Comparison of ENCODE assay signal across 32 cellular contexts in the genomic region with DNA sequence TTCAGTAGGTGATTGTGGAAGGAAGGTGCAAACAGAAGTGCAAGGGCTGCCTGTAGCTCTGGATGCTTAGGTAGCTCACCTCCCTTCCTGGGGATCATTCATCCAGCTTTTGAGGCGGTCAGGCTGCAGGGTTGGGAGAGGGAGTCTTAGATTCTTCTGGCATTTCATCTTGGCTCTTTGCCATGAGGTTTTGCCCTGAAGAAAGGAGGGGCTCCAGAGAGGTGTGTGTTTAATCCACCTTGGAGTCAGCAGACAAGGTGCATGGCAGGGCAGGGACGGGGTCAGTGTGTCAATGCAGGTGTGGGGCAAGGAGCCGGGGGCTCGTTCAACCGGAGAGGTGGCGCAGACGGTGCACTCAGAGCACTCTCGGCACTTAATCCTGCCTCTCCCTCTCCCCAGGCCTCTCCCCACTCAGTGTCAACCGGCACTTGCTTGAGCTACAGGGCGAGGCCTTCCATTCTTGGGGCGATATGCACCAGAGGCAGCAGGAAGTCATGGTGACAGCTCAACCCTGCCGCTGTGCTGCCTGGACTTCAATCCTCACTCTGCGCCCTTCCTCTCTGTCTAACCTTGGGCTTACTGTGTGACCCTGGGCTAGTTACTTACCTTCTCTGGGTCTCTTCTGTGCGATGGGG. TPM values are rescaled to one million over a fixed set of nuclear protein-coding genes. Genes with fewer than 3 reads are reported as not detected.
DNase-seq lines count a peak whose midpoint lies in the region; FAIRE-seq and TF ChIP-seq lines count a peak whose summit lies in the region.
"Had no signal": no experiment of that assay in that cellular context is flagged by ENCODE, and none has a peak within 500 bp of the region (broad histone marks: within the 10 kb centered on the region; RNA-seq: fewer than 3 reads in every experiment).

No MANE protein-coding gene starts in this region.

- TF ChIP-seq CTCF in H1 (IDR thresholded peaks at IDR 0.05; ENCODE audit: control extremely low read depth in 1 of 3, insufficient read depth in 1 of 3, low read depth in 1 of 3, low read length in 3 of 3), result no peak

- H3K4ac ChIP-seq in H1 (replicated peaks; ENCODE audit: insufficient read length, low read depth, low read length), result no peak overlapping the region

- H3K27me3 ChIP-seq in H1 (replicated peaks in 1 of 4; ENCODE audit: control insufficient read depth in 3 of 4, extremely low read depth in 1 of 4, insufficient read depth in 3 of 4, low read length in 3 of 4) (peaks cover 3 to 29% (median 22%) of the 10 kb centered on the region in 4 experiments), small intestine (ENCODE audit: control insufficient read depth in 2 of 2, insufficient read depth in 2 of 2, low read length in 2 of 2) (no peaks in the 10 kb centered on the region)
- H3K27me3 ChIP-seq: upper lobe of left lung had no signal

- H2BK20ac ChIP-seq in H1 (ENCODE audit: low read length), result 0 out of 2 replicates have a peak overlapping the region, but pooled peaks have one; percentile 7

- no peak overlapping the region for H2AK5ac ChIP-seq in H1 (ENCODE audit: low read depth, low read length)

- no peak overlapping the region for H3K56ac ChIP-seq in H1 (replicated peaks; ENCODE audit: insufficient read length, low read depth, low read length)

- WGBS in H1 (ENCODE audit: extremely low coverage in 1 of 2, insufficient coverage in 1 of 2, insufficient read length in 1 of 2, insufficient replicate concordance in 2 of 2, low coverage in 1 of 2, low lambda C conversion rate in 2 of 2, missing lambda C conversion rate in 1 of 2), 2 experiments, result 80% methylated on average over 11 of the region's 14 CpGs; no CpG with 5 or more reads in 1 of the 2 experiments
- WGBS in small intestine, 3 donors, result 20 to 57% (median 44%) methylated on average over 14 of the region's 14 CpGs

- no peak overlapping the region for H2AFZ ChIP-seq in H1 (ENCODE audit: low read length)

- H3K27ac ChIP-seq in H1 (ENCODE audit: low read depth, low read length), result no peak overlapping the region
- H3K27ac ChIP-seq in small intestine (ENCODE audit: low read depth in 1 of 2, low read length in 1 of 2), result peak overlapping the region in 1 of 2 donors; percentile 56
- H3K27ac ChIP-seq: C4-2B, prostate gland, upper lobe of left lung, VCaP had no signal

- TF ChIP-seq POLR2A in H1 (IDR thresholded peaks at IDR 0.05; ENCODE audit: control extremely low read depth in 1 of 2, low read depth in 2 of 2, low read length in 2 of 2) (no peak), GM12892 (IDR thresholded peaks at IDR 0.05; ENCODE audit: low read depth, low read length) (no peak)

- no peak overlapping the region for H3K23ac ChIP-seq in H1 (ENCODE audit: insufficient read length)

- POLR2A ChIA-PET in H1 (lab: Charles Lee; ENCODE audit: partially characterized antibody), result no interaction called here

- H3K18ac ChIP-seq in H1 (ENCODE audit: extremely low read depth, low read length), result no peak overlapping the region

- TF ChIP-seq EP300 in Ishikawa (IDR thresholded peaks at IDR 0.05; ENCODE audit: borderline replicate concordance) (no peak), H1 (IDR thresholded peaks at IDR 0.05; ENCODE audit: borderline replicate concordance in 1 of 2, low read depth in 2 of 2, low read length in 2 of 2) (no peak)

- DNase-seq in H1 (ENCODE audit: low read depth in 1 of 2, low spot score in 2 of 2) (no peak), left kidney (ENCODE audit: low read depth, low spot score) (peak; percentile 61), small intestine (peak; percentile 81), epidermal melanocyte (ENCODE audit: insufficient read length, low spot score) (no peak), iPS-NIHi11 (ENCODE audit: low spot score) (no peak), GM12892 (ENCODE audit: insufficient read length) (no peak)
- DNase-seq: activated CD4-positive, alpha-beta T cell treated with anti-CD3 and anti-CD28 coated beads for 48 hours; activated CD8-positive, alpha-beta memory T cell treated with anti-CD3 and anti-CD28 coated beads for 24 hours; activated effector memory CD4-positive, alpha-beta T cell treated with anti-CD3 and anti-CD28 coated beads, Interleukin-2, amount 50 U/mL, for 16 hours; activated naive CD8-positive, alpha-beta T cell treated with anti-CD3 and anti-CD28 coated beads for 36 hours; Caco-2; central memory CD4-positive, alpha-beta T cell; dermis blood vessel endothelial cell; HFFc6; islet precursor cell; mesendoderm; naive B cell; NCI-H1694; NCI-H2171 treated with DMSO at 0.1 percent for 48 hours; NCI-H524 treated with DMSO at 0.1 percent for 48 hours; nucleus accumbens; PC-3; SHP77; T-helper 9 cell; upper lobe of left lung had no signal

- no peak overlapping the region for H4K91ac ChIP-seq in H1 (replicated peaks; ENCODE audit: insufficient read length, low read length)

- no peaks in the 10 kb centered on the region for H3K36me3 ChIP-seq in H1 (ENCODE audit: control insufficient read depth in 2 of 4, insufficient read depth in 4 of 4, low read length in 3 of 4)
- H3K36me3 ChIP-seq in small intestine (ENCODE audit: control insufficient read depth in 2 of 2, insufficient read depth in 2 of 2, low read length in 2 of 2), result no peaks in the 10 kb centered on the region
- H3K36me3 ChIP-seq: prostate gland, upper lobe of left lung had no signal

- H2BK120ac ChIP-seq in H1 (replicated peaks; ENCODE audit: low read depth, low read length), result no peak overlapping the region

- no peaks in the 10 kb centered on the region for H3K79me2 ChIP-seq in H1 (ENCODE audit: control insufficient read depth in 1 of 2, insufficient read depth in 2 of 2, low read length in 2 of 2)

- H3K4me1 ChIP-seq in H1 (replicated peaks in 1 of 4; ENCODE audit: control insufficient read depth in 3 of 4, insufficient read depth in 4 of 4, low read length in 3 of 4) (no peaks in the 10 kb centered on the region), small intestine (ENCODE audit: control insufficient read depth in 2 of 2, insufficient read depth in 1 of 2, low read depth in 1 of 2, low read length in 1 of 2) (no peaks in the 10 kb centered on the region)
- H3K4me1 ChIP-seq: Caco-2, prostate gland had no signal

- CTCF ChIA-PET in H1 (lab: Charles Lee; ENCODE audit: partially characterized antibody), result interaction anchor here (0.7 to 9.0 kb wide), 8 partner anchors 8 to 405 kb away, joined by 3 to 83 read pairs (median 4); no protein-coding TSS in a partner anchor

- peaks cover 1 to 4% of the 10 kb centered on the region in 2 experiments for H4K20me1 ChIP-seq in H1 (replicated peaks in 1 of 2; ENCODE audit: control insufficient read depth in 1 of 2, insufficient read depth in 2 of 2, low read length in 2 of 2)

- no peak overlapping the region for H4K8ac ChIP-seq in H1 (ENCODE audit: extremely low read depth, insufficient read depth, low read length)

- H3K4me3 ChIP-seq in H1 (ENCODE audit: extremely low read depth in 1 of 4, insufficient read depth in 2 of 4, low read depth in 3 of 4, low read length in 4 of 4) (no peak overlapping the region), small intestine (ENCODE audit: low read depth in 1 of 2, low read length in 2 of 2) (no peak overlapping the region)
- H3K4me3 ChIP-seq: prostate gland, skin epidermis, upper lobe of left lung had no signal

- no peaks in the 10 kb centered on the region for H3K23me2 ChIP-seq in H1 (ENCODE audit: low read depth, low read length)

- H4K5ac ChIP-seq in H1 (ENCODE audit: insufficient read length, low read depth, low read length), result no peak overlapping the region

- no peak overlapping the region for H3K9ac ChIP-seq in H1 (replicated peaks in 1 of 4; ENCODE audit: extremely low read depth in 1 of 4, low read depth in 3 of 4, low read length in 3 of 4)

- H3K9me3 ChIP-seq in H1 (ENCODE audit: insufficient read depth in 2 of 2, low read depth in 1 of 2, low read length in 1 of 2), result no peaks in the 10 kb centered on the region
- no peaks in the 10 kb centered on the region for H3K9me3 ChIP-seq in small intestine (ENCODE audit: control insufficient read depth, low read depth)
- H3K9me3 ChIP-seq: Caco-2, prostate gland, upper lobe of left lung had no signal

- TF ChIP-seq RAD21 in Ishikawa (IDR thresholded peaks at IDR 0.05; ENCODE audit: low read depth) (no peak), H1 (IDR thresholded peaks at IDR 0.05 in 1 of 2, conservative IDR thresholded peaks at IDR 0.05 in 1 of 2; ENCODE audit: low read depth in 2 of 2, low read length in 2 of 2) (no peak)

- no peak overlapping the region for H3K4me2 ChIP-seq in H1 (ENCODE audit: insufficient read depth in 1 of 2, low read depth in 2 of 2, low read length in 2 of 2)

- no peak overlapping the region for H2BK5ac ChIP-seq in H1 (ENCODE audit: low read depth, low read length)

- H3K79me1 ChIP-seq in H1 (ENCODE audit: low read depth, low read length), result no peaks in the 10 kb centered on the region; the same call in 1 of the 2 replicates

- no peak overlapping the region for H3K14ac ChIP-seq in H1 (ENCODE audit: insufficient read length)

- H2BK12ac ChIP-seq in H1 (ENCODE audit: low read depth, low read length), result no peak overlapping the region

- no peak overlapping the region for H2BK15ac ChIP-seq in H1 (ENCODE audit: low read length)

- FAIRE-seq in H1 (lab: Jason Lieb, UNC) (no peak), small intestine (lab: Jason Lieb, UNC) (no peak), GM12892 (lab: Jason Lieb, UNC) (no peak)
- FAIRE-seq: GM18507 had no signal

RNA-seq across cellular contexts. Expression of a gene that starts 7.2 kb away (rescaled TPM):
- 4.7 and 4.9 TPM in 2 replicates for total RNA-seq in H1 (2021; fragmentation: NEBNext Ultra II Directional; extraction: Animal tissue kit (Norgen Biotek cat#: 25700))
- polyA plus RNA-seq in H1 (2011; rRNA removed), result 1.7 and 2.3 TPM in 2 replicates
- polyA plus RNA-seq in H1 (2011; cell fraction: cytosol; rRNA removed), result 1.4 TPM
- 3.5 TPM for polyA plus RNA-seq in H1 (2011; cell fraction: nucleus; rRNA removed)
- polyA plus RNA-seq in H1 (2012, experiment 1 of 2), result 1.7 to 2.6 TPM (median 2.4 TPM) in 4 replicates
- polyA plus RNA-seq in H1 (2012, experiment 2 of 2), result 2.0 TPM
- 5.1 TPM for polyA plus RNA-seq in H1 (2013, experiment 1 of 2)
- 4.3 TPM for polyA plus RNA-seq in H1 (2013, experiment 2 of 2)
- 3.4 and 3.8 TPM in 2 replicates for polyA minus RNA-seq in H1 (2011; rRNA and poly(A)+ RNA removed)
- polyA minus RNA-seq in H1 (2011; cell fraction: cytosol; rRNA and poly(A)+ RNA removed), result 2.5 TPM
- 2.1 TPM for polyA minus RNA-seq in H1 (2011; cell fraction: nucleus; rRNA and poly(A)+ RNA removed)
- 1 to 10 TPM in 1 of 3 donors, under 1 TPM in 1, not detected in 1; 0.27 to 7.2 TPM for polyA plus RNA-seq in small intestine
- polyA plus RNA-seq in GM12892 (2012; ENCODE audit: missing spikeins), result not detected
- total RNA-seq: activated naive CD8-positive, alpha-beta T cell treated with anti-CD3 and anti-CD28 coated beads for 36 hours had no signal

RNA-seq across cellular contexts. Expression of a gene that starts 27.2 kb away (rescaled TPM):
- 15.5 and 16.6 TPM in 2 replicates for total RNA-seq in H1 (2021; fragmentation: NEBNext Ultra II Directional; extraction: Animal tissue kit (Norgen Biotek cat#: 25700))
- polyA plus RNA-seq in H1 (2011; rRNA removed) (9.3 and 11.1 TPM in 2 replicates), small intestine (1 to 10 TPM in 1 of 3 donors, not detected in 2; 1.9 TPM)
- 10.5 TPM for polyA plus RNA-seq in H1 (2011; cell fraction: cytosol; rRNA removed)
- 13.6 TPM for polyA plus RNA-seq in H1 (2011; cell fraction: nucleus; rRNA removed)
- 11.6 to 13.7 TPM (median 13.3 TPM) in 4 replicates for polyA plus RNA-seq in H1 (2012, experiment 1 of 2)
- polyA plus RNA-seq in H1 (2012, experiment 2 of 2), result 15.3 TPM
- 14.9 TPM for polyA plus RNA-seq in H1 (2013, experiment 1 of 2)
- polyA plus RNA-seq in H1 (2013, experiment 2 of 2), result 14.2 TPM
- 8.3 and 9.9 TPM in 2 replicates for polyA minus RNA-seq in H1 (2011; rRNA and poly(A)+ RNA removed)
- 10.7 TPM for polyA minus RNA-seq in H1 (2011; cell fraction: cytosol; rRNA and poly(A)+ RNA removed)
- 5.7 TPM for polyA minus RNA-seq in H1 (2011; cell fraction: nucleus; rRNA and poly(A)+ RNA removed)
- polyA plus RNA-seq in GM12892 (2012; ENCODE audit: missing spikeins), result not detected
- total RNA-seq: activated naive CD8-positive, alpha-beta T cell treated with anti-CD3 and anti-CD28 coated beads for 36 hours; Caco-2; dermis blood vessel endothelial cell; HFFc6; LHCN-M2; PC-3 had no signal

Comparison
In these comparisons a context has a peak if more than half of its experiments do, and no peak if none do; other contexts are left out.
1. DNase-seq: peak in left kidney (single experiment) and small intestine (single experiment); none in H1 (0 of 2), epidermal melanocyte (single experiment), iPS-NIHi11 (single experiment) and GM12892 (single experiment).